8 cellular contexts compared by ENCODE assay signal in the genomic region with DNA sequence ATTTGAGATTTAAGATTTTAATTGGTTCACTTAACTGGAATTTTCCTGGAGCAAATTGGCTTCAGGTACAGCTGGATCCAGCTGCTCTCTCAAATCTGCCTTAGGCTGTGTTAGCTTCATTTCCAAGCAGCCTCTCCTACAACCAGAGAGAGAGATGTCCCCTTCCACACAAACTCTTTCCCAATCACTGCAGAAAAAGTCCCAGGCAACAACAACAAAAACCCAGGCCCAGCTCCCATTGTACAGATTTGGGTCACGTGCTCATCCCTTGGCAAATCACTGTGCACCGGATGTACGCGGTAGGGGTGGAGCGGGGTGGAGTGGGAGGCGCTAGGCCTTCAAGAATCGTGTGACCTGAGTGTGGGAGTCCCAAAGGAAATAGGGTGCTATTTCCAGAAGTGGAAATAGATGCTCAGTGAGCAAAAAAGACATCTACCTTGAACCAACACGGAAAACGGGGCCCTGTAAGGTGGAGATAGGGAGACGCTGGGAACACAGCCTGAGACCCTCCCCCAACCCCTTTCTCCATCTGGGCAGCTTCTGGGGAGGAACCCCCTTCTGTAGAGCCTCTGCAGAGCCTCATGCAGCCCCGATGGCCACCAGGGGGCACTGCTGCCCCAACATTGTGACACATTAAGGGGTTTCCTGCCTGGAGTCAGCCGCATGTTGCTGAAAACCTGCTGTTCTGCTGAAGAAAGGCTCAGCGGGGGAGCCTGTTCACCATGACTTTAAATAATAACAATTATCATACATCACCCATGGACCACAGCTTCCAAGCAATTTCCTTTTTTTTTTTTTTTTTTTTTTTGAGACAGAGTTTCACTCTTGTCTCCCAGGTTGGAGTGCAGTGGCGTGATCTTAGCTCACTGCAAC. TPM values are rescaled to one million over a fixed set of nuclear protein-coding genes. Genes with fewer than 3 reads are reported as not detected.
A peak's percentile ranks its signal among the peaks of the same experiment; 100 is the strongest.
DNase-seq lines count a peak whose midpoint lies in the region; ATAC-seq lines count a peak whose summit lies in the region.

No MANE protein-coding gene starts in this region.

- no peak overlapping the region for H2AFZ ChIP-seq in mesenchymal stem cell (ENCODE audit: low read depth, low read length)

- DNase-seq in 8988T = peak; percentile 91
- peak; percentile 74 for DNase-seq in HK-2 (ENCODE audit: unreplicated experiment)
- peak; percentile 73 for DNase-seq in NOMO-1 treated with dmso at 0.1 percent for 144 hours (lab: John Stamatoyannopoulos, UW; ENCODE audit: unreplicated experiment)
- peak; percentile 70 to 98 (median 94) for DNase-seq in activated CD8-positive, alpha-beta memory T cell treated with anti-CD3 and anti-CD28 coated beads for 48 hours (ENCODE audit: low read depth in 2 of 3, low spot score in 2 of 3)
- DNase-seq in effector memory CD4-positive, alpha-beta T cell = peak; percentile 66 to 77 (median 71)
- DNase-seq in mesenchymal stem cell = peak; percentile 78
- peak; percentile 88 to 91 for DNase-seq in stimulated activated CD8-positive, alpha-beta memory T cell treated with anti-CD3 and anti-CD28 coated beads, Interleukin-2, amount 100 ng/mL, for 48 hours (ENCODE audit: low read depth in 2 of 2)

- H2BK120ac ChIP-seq in mesenchymal stem cell (ENCODE audit: low read depth, low read length) = no peak overlapping the region

- no peaks in the 10 kb centered on the region for H3K79me1 ChIP-seq in mesenchymal stem cell (replicated peaks; ENCODE audit: low read length, poor library complexity, severe bottlenecking)

- H3K9me3 ChIP-seq in effector memory CD4-positive, alpha-beta T cell (ENCODE audit: control insufficient read depth, low read length) = no peaks in the 10 kb centered on the region
- H3K9me3 ChIP-seq in mesenchymal stem cell (ENCODE audit: control insufficient read depth, low read length) = peaks cover 6% of the 10 kb centered on the region

- no peak overlapping the region for H3K4me2 ChIP-seq in mesenchymal stem cell (ENCODE audit: low read length, poor library complexity, severe bottlenecking)

- H3K4me1 ChIP-seq in effector memory CD4-positive, alpha-beta T cell (ENCODE audit: control insufficient read depth, insufficient read depth, low read length, poor library complexity, severe bottlenecking) = no peaks in the 10 kb centered on the region
- peaks cover 6% of the 10 kb centered on the region for H3K4me1 ChIP-seq in mesenchymal stem cell (ENCODE audit: control insufficient read depth, insufficient read depth, low read depth, low read length)

- H2BK12ac ChIP-seq in mesenchymal stem cell (ENCODE audit: low read length in 2 of 2) = no peak overlapping the region

- WGBS in mesenchymal stem cell = 38% methylated on average over 13 of the region's 14 CpGs

- no peaks in the 10 kb centered on the region for H3K27me3 ChIP-seq in effector memory CD4-positive, alpha-beta T cell (replicated peaks; ENCODE audit: control insufficient read depth, insufficient read depth, low read length, poor library complexity, severe bottlenecking)
- peaks cover 0 to 9% of the 10 kb centered on the region in 2 experiments for H3K27me3 ChIP-seq in mesenchymal stem cell (ENCODE audit: control insufficient read depth in 1 of 2, insufficient read depth in 1 of 2, low read length in 2 of 2)

- H2BK5ac ChIP-seq in mesenchymal stem cell (ENCODE audit: low read depth, low read length, poor library complexity, severe bottlenecking) = no peak overlapping the region

- no peak overlapping the region for H2AK5ac ChIP-seq in mesenchymal stem cell (ENCODE audit: low read length, severe bottlenecking)

- H3K27ac ChIP-seq in effector memory CD4-positive, alpha-beta T cell (ENCODE audit: insufficient read depth, low read length, poor library complexity, severe bottlenecking) = no peak overlapping the region
- H3K27ac ChIP-seq in mesenchymal stem cell (ENCODE audit: low read length, poor library complexity, severe bottlenecking) = no peak overlapping the region

- no peak overlapping the region for H3K4ac ChIP-seq in mesenchymal stem cell (ENCODE audit: low read depth in 1 of 2, low read length in 2 of 2)

- H3K36me3 ChIP-seq in effector memory CD4-positive, alpha-beta T cell (ENCODE audit: control insufficient read depth, insufficient read depth, low read length) = no peaks in the 10 kb centered on the region
- H3K36me3 ChIP-seq in mesenchymal stem cell (ENCODE audit: control insufficient read depth in 1 of 2, insufficient read depth in 2 of 2, low read depth in 1 of 2, low read length in 2 of 2) = no peaks in the 10 kb centered on the region

- no peak overlapping the region for H4K8ac ChIP-seq in mesenchymal stem cell (ENCODE audit: low read length)

- no peak overlapping the region for H4K91ac ChIP-seq in mesenchymal stem cell (ENCODE audit: low read length)

- H2BK15ac ChIP-seq in mesenchymal stem cell (ENCODE audit: low read depth, poor library complexity, severe bottlenecking) = no peak overlapping the region

- H3K18ac ChIP-seq in mesenchymal stem cell (ENCODE audit: low read depth in 1 of 2, low read length in 2 of 2) = no peak overlapping the region

- peak; percentile 59 for ATAC-seq in GM18519 (IDR thresholded peaks at IDR 0.05; ENCODE audit: low FRiP score, unreplicated experiment)

- no peak overlapping the region for H3K23ac ChIP-seq in mesenchymal stem cell (ENCODE audit: low read length in 2 of 2)

- H3K14ac ChIP-seq in mesenchymal stem cell (ENCODE audit: low read length in 2 of 2) = no peak overlapping the region

- no peak overlapping the region for H3K4me3 ChIP-seq in effector memory CD4-positive, alpha-beta T cell (ENCODE audit: insufficient read depth, low read depth, low read length, poor library complexity, severe bottlenecking)
- no peak overlapping the region for H3K4me3 ChIP-seq in mesenchymal stem cell (ENCODE audit: insufficient read depth in 1 of 2, low read depth in 1 of 2, low read length in 2 of 2)

- no peak overlapping the region for H3K9ac ChIP-seq in mesenchymal stem cell (ENCODE audit: low read length)

RNA-seq across cellular contexts. Expression of gene HPN, which starts 25.4 kb away (rescaled TPM):
- polyA plus RNA-seq in mesenchymal stem cell (2013, experiment 1 of 2) = 0.21 TPM
- polyA plus RNA-seq in mesenchymal stem cell (2013, experiment 2 of 2) = 0.15 TPM

RNA-seq across cellular contexts. Expression of gene SCN1B, which starts 36.7 kb away (rescaled TPM):
- 4.9 TPM for polyA plus RNA-seq in mesenchymal stem cell (2013, experiment 1 of 2)
- polyA plus RNA-seq in mesenchymal stem cell (2013, experiment 2 of 2) = 5.4 TPM

RNA-seq across cellular contexts. Expression of gene FXYD3, which starts 48.7 kb away (rescaled TPM):
- not detected for polyA plus RNA-seq in mesenchymal stem cell (2013, experiment 1 of 2)
- not detected for polyA plus RNA-seq in mesenchymal stem cell (2013, experiment 2 of 2)
